Comparison of ENCODE assay signal across 16 cellular contexts in the genomic region with DNA sequence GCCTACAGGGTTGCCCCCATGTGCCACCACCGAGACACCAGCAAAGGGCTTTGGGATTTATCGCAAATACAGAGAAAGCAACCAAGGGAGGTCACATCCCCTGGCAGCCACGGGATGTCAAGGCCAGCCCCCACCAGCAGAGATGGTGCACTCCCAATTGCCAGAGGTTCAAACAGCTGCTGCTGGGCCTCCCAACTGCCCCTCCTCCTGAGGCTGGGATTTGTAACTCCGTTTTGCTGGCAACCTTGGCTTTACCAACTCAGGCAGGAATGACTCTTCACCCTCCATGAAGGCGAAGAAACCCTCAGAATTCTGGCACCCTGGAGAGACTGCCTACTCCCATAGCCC. TPM values are rescaled to one million over a fixed set of nuclear protein-coding genes. Genes with fewer than 3 reads are reported as not detected.
DNase-seq lines count a peak whose midpoint lies in the region; ATAC-seq and TF ChIP-seq lines count a peak whose summit lies in the region.
"Had no signal": no experiment of that assay in that cellular context is flagged by ENCODE, and none has a peak within 500 bp of the region (broad histone marks: within the 10 kb centered on the region; RNA-seq: fewer than 3 reads in every experiment).

No MANE protein-coding gene starts in this region.

- 77 to 80% methylated on average over 2 to 5 of the region's 5 CpGs for WGBS in body of pancreas, 2 donors
- 68% methylated on average over 5 of the region's 5 CpGs for WGBS in liver

- TF ChIP-seq POLR2A in body of pancreas (IDR thresholded peaks at IDR 0.05): no peak

- no peak overlapping the region for H3K9ac ChIP-seq in liver (ENCODE audit: low read depth in 1 of 2, low read length in 2 of 2)

- H3K27ac ChIP-seq in VCaP (0 out of 2 replicates have a peak overlapping the region, but pooled peaks have one; percentile 22), body of pancreas (peak overlapping the region in 3 of 4 donors; percentile 46 to 62 (median 53)), liver (ENCODE audit: low read depth in 1 of 2, low read length in 2 of 2) (peak overlapping the region; percentile 74 to 75)

- ATAC-seq in body of pancreas (no peak), HG03521 (IDR thresholded peaks at IDR 0.05; ENCODE audit: unreplicated experiment) (no peak)

- H3K36me3 ChIP-seq in body of pancreas (replicated peaks in 1 of 2; ENCODE audit: insufficient read depth in 1 of 2, low read depth in 2 of 2): no peaks in the 10 kb centered on the region
- H3K36me3 ChIP-seq in liver (ENCODE audit: control insufficient read depth in 4 of 4, insufficient read depth in 3 of 4, low read depth in 1 of 4, low read length in 3 of 4): peaks cover 0 to 4% (median under 1%) of the 10 kb centered on the region in 4 donors
- H3K36me3 ChIP-seq in HAP-1 (replicated peaks): no peaks in the 10 kb centered on the region
- H3K36me3 ChIP-seq: BE2C had no signal

- H3K4me1 ChIP-seq in body of pancreas (peaks cover 35% of the 10 kb centered on the region), liver (ENCODE audit: control insufficient read depth in 4 of 4, insufficient read depth in 4 of 4, low read length in 3 of 4) (peaks cover 9 to 33% (median 17%) of the 10 kb centered on the region in 4 donors), HAP-1 (no peaks in the 10 kb centered on the region)
- H3K4me1 ChIP-seq: BE2C had no signal

- no peak overlapping the region for H3K4me3 ChIP-seq in body of pancreas
- H3K4me3 ChIP-seq in liver (ENCODE audit: low read depth in 1 of 3, low read length in 3 of 3): no peak overlapping the region
- H3K4me3 ChIP-seq in HAP-1: no peak overlapping the region

- no peak overlapping the region for H3K4me3 Mint-ChIP-seq in HFFc6
- no peak overlapping the region for H3K4me3 Mint-ChIP-seq in activated T-cell treated with anti-CD3 and anti-CD28 coated beads, Interleukin-2, amount 50 U/mL, for 24 hours
- H3K4me3 Mint-ChIP-seq: CD4-positive, CD25-positive, alpha-beta regulatory T cell; CD8-positive, alpha-beta memory T cell; H9 had no signal

- H3K9me3 ChIP-seq in body of pancreas (no peaks in the 10 kb centered on the region), liver (ENCODE audit: control insufficient read depth in 4 of 4, low read length in 3 of 4) (no peaks in the 10 kb centered on the region), HAP-1 (no peaks in the 10 kb centered on the region)
- H3K9me3 ChIP-seq: BE2C had no signal

- no peaks in the 10 kb centered on the region for H3K4me1 Mint-ChIP-seq in HFFc6 (ENCODE audit: low read depth)
- peaks cover 16% of the 10 kb centered on the region for H3K4me1 Mint-ChIP-seq in activated T-cell treated with anti-CD3 and anti-CD28 coated beads, Interleukin-2, amount 50 U/mL, for 24 hours (ENCODE audit: low read depth)

- no peak overlapping the region for H3K27ac Mint-ChIP-seq in HFFc6
- H3K27ac Mint-ChIP-seq in activated T-cell treated with anti-CD3 and anti-CD28 coated beads, Interleukin-2, amount 50 U/mL, for 24 hours: no peak overlapping the region
- H3K27ac Mint-ChIP-seq: CD8-positive, alpha-beta memory T cell had no signal

- TF ChIP-seq CTCF in VCaP (conservative IDR thresholded peaks at IDR 0.05): no peak
- no peak for TF ChIP-seq CTCF in body of pancreas (IDR thresholded peaks at IDR 0.05)
- TF ChIP-seq CTCF in liver (IDR thresholded peaks at IDR 0.05; ENCODE audit: low read depth, low read length, missing input control): no peak
- TF ChIP-seq CTCF in HFFc6 (IDR thresholded peaks at IDR 0.05): no peak

- H3K27me3 ChIP-seq in body of pancreas: no peaks in the 10 kb centered on the region
- H3K27me3 ChIP-seq in liver (ENCODE audit: control insufficient read depth in 4 of 4, insufficient read depth in 4 of 4, low read length in 3 of 4): no peaks in the 10 kb centered on the region
- no peaks in the 10 kb centered on the region for H3K27me3 ChIP-seq in HAP-1 (ENCODE audit: low read depth)
- H3K27me3 ChIP-seq: BE2C had no signal

- no peak for TF ChIP-seq RAD21 in liver (IDR thresholded peaks at IDR 0.05)

- H3K9me3 Mint-ChIP-seq in HFFc6: no peaks in the 10 kb centered on the region
- no peaks in the 10 kb centered on the region for H3K9me3 Mint-ChIP-seq in activated T-cell treated with anti-CD3 and anti-CD28 coated beads, Interleukin-2, amount 50 U/mL, for 24 hours
- H3K9me3 Mint-ChIP-seq: CD4-positive, CD25-positive, alpha-beta regulatory T cell; CD8-positive, alpha-beta memory T cell; H9 had no signal

- H3K27me3 Mint-ChIP-seq in HFFc6 (ENCODE audit: insufficient read depth): peaks cover 2% of the 10 kb centered on the region
- H3K27me3 Mint-ChIP-seq in activated T-cell treated with anti-CD3 and anti-CD28 coated beads, Interleukin-2, amount 50 U/mL, for 24 hours: no peaks in the 10 kb centered on the region
- H3K27me3 Mint-ChIP-seq: CD4-positive, CD25-positive, alpha-beta regulatory T cell; CD8-positive, alpha-beta memory T cell had no signal

- intact Hi-C loops in body of pancreas (cut with DNase I): no loop called here

- DNase-seq in body of pancreas (no peak), HFFc6 (no peak), HAP-1 (ENCODE audit: low spot score in 2 of 2) (no peak)
- no peak for DNase-seq in activated T-cell treated with anti-CD3 and anti-CD28 coated beads, Interleukin-2, amount 50 U/mL, for 24 hours
- DNase-seq: ACHN; BE2C; C1 segment of cervical spinal cord; CD4-positive, CD25-positive, alpha-beta regulatory T cell; CD8-positive, alpha-beta memory T cell; COR-L47; GF-D8; GOT3; H9 had no signal

- H3K36me3 Mint-ChIP-seq in HFFc6 (ENCODE audit: low read depth): no peaks in the 10 kb centered on the region
- no peaks in the 10 kb centered on the region for H3K36me3 Mint-ChIP-seq in activated T-cell treated with anti-CD3 and anti-CD28 coated beads, Interleukin-2, amount 50 U/mL, for 24 hours (ENCODE audit: low read depth)

- in situ Hi-C loops in HAP-1 (cut with MboI; ENCODE audit: low sequenced_read_pairs): no loop called here

TF ChIP-seq in liver, 16 proteins besides CTCF, POLR2A, EP300 and RAD21:
- TF ChIP-seq EGR1 (IDR thresholded peaks at IDR 0.05; ENCODE audit: low read depth in 2 of 2) (no peak), YY1 (IDR thresholded peaks at IDR 0.05) (no peak), FOXA2 (IDR thresholded peaks at IDR 0.05) (no peak), FOXA1 (IDR thresholded peaks at IDR 0.05) (no peak), HNF4A (conservative IDR thresholded peaks at IDR 0.05) (no peak), RXRA (IDR thresholded peaks at IDR 0.05) (no peak), SP1 (IDR thresholded peaks at IDR 0.05) (no peak), HNF4G (IDR thresholded peaks at IDR 0.05) (no peak)
- TF ChIP-seq, protein P1, sequence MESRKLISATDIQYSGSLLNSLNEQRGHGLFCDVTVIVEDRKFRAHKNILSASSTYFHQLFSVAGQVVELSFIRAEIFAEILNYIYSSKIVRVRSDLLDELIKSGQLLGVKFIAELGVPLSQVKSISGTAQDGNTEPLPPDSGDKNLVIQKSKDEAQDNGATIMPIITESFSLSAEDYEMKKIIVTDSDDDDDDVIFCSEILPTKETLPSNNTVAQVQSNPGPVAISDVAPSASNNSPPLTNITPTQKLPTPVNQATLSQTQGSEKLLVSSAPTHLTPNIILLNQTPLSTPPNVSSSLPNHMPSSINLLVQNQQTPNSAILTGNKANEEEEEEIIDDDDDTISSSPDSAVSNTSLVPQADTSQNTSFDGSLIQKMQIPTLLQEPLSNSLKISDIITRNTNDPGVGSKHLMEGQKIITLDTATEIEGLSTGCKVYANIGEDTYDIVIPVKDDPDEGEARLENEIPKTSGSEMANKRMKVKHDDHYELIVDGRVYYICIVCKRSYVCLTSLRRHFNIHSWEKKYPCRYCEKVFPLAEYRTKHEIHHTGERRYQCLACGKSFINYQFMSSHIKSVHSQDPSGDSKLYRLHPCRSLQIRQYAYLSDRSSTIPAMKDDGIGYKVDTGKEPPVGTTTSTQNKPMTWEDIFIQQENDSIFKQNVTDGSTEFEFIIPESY (IDR thresholded peaks at IDR 0.05): no peak
- TF ChIP-seq, protein P2, sequence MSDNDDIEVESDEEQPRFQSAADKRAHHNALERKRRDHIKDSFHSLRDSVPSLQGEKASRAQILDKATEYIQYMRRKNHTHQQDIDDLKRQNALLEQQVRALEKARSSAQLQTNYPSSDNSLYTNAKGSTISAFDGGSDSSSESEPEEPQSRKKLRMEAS (IDR thresholded peaks at IDR 0.05): no peak
- TF ChIP-seq, protein P3, sequence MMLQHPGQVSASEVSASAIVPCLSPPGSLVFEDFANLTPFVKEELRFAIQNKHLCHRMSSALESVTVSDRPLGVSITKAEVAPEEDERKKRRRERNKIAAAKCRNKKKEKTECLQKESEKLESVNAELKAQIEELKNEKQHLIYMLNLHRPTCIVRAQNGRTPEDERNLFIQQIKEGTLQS (IDR thresholded peaks at IDR 0.05): no peak

RNA-seq across cellular contexts. Expression of a gene that starts 11.6 kb away (rescaled TPM):
- total RNA-seq in body of pancreas (1 to 10 TPM; 6.2 to 7.6 TPM), liver (10 to 100 TPM in 1 of 2 donors, 1 to 10 TPM in 1; 9.9 to 23.6 TPM)
- 10 to 100 TPM; 35.2 to 89.2 TPM for polyA plus RNA-seq in liver
- total RNA-seq in HFFc6 (2021; fragmentation: NEBNext Ultra II Directional; extraction: Animal tissue kit (Norgen Biotek cat#: 25700)): 1 to 10 TPM; 3.2 to 5.0 (median 4.4) TPM

RNA-seq across cellular contexts. Expression of a gene that starts 11.9 kb away (rescaled TPM):
- total RNA-seq in body of pancreas (1 to 10 TPM in 1 of 2 donors, not detected in 1; 1.0 TPM), liver (10 to 100 TPM in 1 of 2 donors, 1 to 10 TPM in 1; 3.0 to 20.3 TPM)
- 1 to 10 TPM; 2.2 to 8.0 TPM for polyA plus RNA-seq in liver
- total RNA-seq in HFFc6 (2021; fragmentation: NEBNext Ultra II Directional; extraction: Animal tissue kit (Norgen Biotek cat#: 25700)): under 1 TPM in 4 of 6 experiments, not detected in 2; 0.14 to 0.41 (median 0.32) TPM

Comparison
In these comparisons a context has a peak if more than half of its experiments do, and no peak if none do; other contexts are left out.
1. H3K27ac ChIP-seq: peak in every context shown above with its lines; median percentile 74 in liver; 53 in body of pancreas; 22 in VCaP.